Comparison of ENCODE assay signal across 1 cellular context in the genomic region with DNA sequence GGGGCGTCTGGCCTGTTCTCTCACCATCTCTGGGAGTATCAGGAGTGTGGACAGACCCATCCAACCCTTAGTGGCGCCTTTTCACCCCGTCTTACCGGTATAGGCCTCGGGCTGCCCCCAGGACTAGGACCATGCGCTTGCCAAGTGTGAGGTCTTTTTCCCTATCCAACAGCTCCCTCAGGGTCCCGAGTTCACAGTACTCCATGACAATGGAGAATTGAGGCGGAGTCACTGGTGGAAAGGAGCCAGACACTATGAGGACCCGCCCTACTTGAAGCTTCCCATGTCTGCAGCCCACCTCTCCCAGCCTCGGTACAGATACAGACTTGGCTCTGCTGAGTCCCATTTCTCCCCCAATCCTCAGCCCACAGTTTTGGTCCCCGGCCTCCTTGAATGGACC.
TF ChIP-seq lines count a peak whose summit lies in the region.

No MANE protein-coding gene starts in this region.

TF ChIP-seq in WTC11, 78 proteins besides CTCF, POLR2A, EP300 and RAD21:
- TF ChIP-seq, protein P1, sequence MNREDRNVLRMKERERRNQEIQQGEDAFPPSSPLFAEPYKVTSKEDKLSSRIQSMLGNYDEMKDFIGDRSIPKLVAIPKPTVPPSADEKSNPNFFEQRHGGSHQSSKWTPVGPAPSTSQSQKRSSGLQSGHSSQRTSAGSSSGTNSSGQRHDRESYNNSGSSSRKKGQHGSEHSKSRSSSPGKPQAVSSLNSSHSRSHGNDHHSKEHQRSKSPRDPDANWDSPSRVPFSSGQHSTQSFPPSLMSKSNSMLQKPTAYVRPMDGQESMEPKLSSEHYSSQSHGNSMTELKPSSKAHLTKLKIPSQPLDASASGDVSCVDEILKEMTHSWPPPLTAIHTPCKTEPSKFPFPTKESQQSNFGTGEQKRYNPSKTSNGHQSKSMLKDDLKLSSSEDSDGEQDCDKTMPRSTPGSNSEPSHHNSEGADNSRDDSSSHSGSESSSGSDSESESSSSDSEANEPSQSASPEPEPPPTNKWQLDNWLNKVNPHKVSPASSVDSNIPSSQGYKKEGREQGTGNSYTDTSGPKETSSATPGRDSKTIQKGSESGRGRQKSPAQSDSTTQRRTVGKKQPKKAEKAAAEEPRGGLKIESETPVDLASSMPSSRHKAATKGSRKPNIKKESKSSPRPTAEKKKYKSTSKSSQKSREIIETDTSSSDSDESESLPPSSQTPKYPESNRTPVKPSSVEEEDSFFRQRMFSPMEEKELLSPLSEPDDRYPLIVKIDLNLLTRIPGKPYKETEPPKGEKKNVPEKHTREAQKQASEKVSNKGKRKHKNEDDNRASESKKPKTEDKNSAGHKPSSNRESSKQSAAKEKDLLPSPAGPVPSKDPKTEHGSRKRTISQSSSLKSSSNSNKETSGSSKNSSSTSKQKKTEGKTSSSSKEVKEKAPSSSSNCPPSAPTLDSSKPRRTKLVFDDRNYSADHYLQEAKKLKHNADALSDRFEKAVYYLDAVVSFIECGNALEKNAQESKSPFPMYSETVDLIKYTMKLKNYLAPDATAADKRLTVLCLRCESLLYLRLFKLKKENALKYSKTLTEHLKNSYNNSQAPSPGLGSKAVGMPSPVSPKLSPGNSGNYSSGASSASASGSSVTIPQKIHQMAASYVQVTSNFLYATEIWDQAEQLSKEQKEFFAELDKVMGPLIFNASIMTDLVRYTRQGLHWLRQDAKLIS (CRISPR knock-in tag; IDR thresholded peaks at IDR 0.05; ENCODE audit: borderline replicate concordance), result no peak
- TF ChIP-seq, protein P2, sequence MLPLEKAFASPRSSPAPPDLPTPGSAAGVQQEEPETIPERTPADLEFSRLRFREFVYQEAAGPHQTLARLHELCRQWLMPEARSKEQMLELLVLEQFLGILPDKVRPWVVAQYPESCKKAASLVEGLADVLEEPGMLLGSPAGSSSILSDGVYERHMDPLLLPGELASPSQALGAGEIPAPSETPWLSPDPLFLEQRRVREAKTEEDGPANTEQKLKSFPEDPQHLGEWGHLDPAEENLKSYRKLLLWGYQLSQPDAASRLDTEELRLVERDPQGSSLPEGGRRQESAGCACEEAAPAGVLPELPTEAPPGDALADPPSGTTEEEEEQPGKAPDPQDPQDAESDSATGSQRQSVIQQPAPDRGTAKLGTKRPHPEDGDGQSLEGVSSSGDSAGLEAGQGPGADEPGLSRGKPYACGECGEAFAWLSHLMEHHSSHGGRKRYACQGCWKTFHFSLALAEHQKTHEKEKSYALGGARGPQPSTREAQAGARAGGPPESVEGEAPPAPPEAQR (CRISPR knock-in tag; IDR thresholded peaks at IDR 0.05), result no peak
- TF ChIP-seq ZNF416 (CRISPR knock-in tag; IDR thresholded peaks at IDR 0.05) (no peak), JUN (CRISPR knock-in tag; IDR thresholded peaks at IDR 0.05) (no peak), GABPB1 (CRISPR knock-in tag; IDR thresholded peaks at IDR 0.05) (no peak), CBFB (CRISPR knock-in tag; IDR thresholded peaks at IDR 0.05; ENCODE audit: low read depth) (no peak), TCF7 (CRISPR knock-in tag; IDR thresholded peaks at IDR 0.05; ENCODE audit: low read depth) (no peak), PRRX2 (CRISPR knock-in tag; IDR thresholded peaks at IDR 0.05) (no peak), ZNF671 (CRISPR knock-in tag; IDR thresholded peaks at IDR 0.05) (no peak)
- TF ChIP-seq, protein P3, sequence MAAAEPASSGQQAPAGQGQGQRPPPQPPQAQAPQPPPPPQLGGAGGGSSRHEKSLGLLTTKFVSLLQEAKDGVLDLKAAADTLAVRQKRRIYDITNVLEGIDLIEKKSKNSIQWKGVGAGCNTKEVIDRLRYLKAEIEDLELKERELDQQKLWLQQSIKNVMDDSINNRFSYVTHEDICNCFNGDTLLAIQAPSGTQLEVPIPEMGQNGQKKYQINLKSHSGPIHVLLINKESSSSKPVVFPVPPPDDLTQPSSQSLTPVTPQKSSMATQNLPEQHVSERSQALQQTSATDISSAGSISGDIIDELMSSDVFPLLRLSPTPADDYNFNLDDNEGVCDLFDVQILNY (CRISPR knock-in tag; IDR thresholded peaks at IDR 0.05), result no peak
